Comparison of ENCODE assay signal across 4 cellular contexts in the genomic region with DNA sequence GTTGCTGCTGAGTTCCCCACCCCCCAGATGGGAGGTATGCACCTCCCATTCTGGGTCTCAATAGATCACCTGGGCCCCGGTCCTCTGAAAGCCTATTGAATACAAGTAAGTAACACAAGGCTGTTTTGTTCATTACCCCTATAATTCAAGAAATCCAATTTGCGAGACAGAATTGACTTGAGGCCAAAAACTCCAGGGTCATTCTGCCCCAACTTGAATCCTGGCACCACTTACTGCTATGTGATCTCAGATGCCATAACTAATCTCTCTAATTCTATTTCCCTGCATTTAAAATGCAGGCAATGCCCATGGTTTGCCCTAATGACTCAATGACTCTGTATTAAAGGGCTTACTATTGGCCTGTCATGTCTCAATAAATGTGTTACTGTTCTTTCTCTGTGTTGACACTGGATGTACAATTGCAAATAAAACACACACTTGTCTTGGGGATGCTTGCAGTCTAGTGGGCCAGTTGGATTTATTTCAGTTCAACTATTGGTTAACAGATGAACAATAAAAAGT. TPM values are rescaled to one million over a fixed set of nuclear protein-coding genes. Genes with fewer than 3 reads are reported as not detected.
"Had no signal": no experiment of that assay in that cellular context is flagged by ENCODE, and none has a peak within 500 bp of the region (broad histone marks: within the 10 kb centered on the region; RNA-seq: fewer than 3 reads in every experiment).

No MANE protein-coding gene starts in this region.

RNA-seq across cellular contexts. Expression of a gene that starts 35.7 kb away (rescaled TPM):
- total RNA-seq: GM23248, H4, H9, HFFc6 had no signal
- polyA plus RNA-seq: GM23248 had no signal
